Comparison of ENCODE assay signal across 2 cellular contexts in genomic region chr5:115384587-115385375, GRCh38.
TF ChIP-seq lines count a peak whose summit lies in the region.

No MANE protein-coding gene starts in this region.

TF ChIP-seq in GM23338, 12 proteins besides CTCF, POLR2A, EP300 and RAD21 (continued from another document):
- no peak for TF ChIP-seq ETS1 (IDR thresholded peaks at IDR 0.05)
- TF ChIP-seq REST (IDR thresholded peaks at IDR 0.05; ENCODE audit: unreplicated experiment) = no peak
- TF ChIP-seq POLR2AphosphoS5 (IDR thresholded peaks at IDR 0.05; ENCODE audit: low read depth) = no peak
- TF ChIP-seq EZH2phosphoT487 (IDR thresholded peaks at IDR 0.05; ENCODE audit: unreplicated experiment) = no peak
- TF ChIP-seq ZNF114 (CRISPR knock-in tag; IDR thresholded peaks at IDR 0.05) = no peak
- TF ChIP-seq NANOG (IDR thresholded peaks at IDR 0.05; ENCODE audit: borderline replicate concordance) = no peak
- TF ChIP-seq ZNF462 (CRISPR knock-in tag; IDR thresholded peaks at IDR 0.05) = no peak

TF ChIP-seq in K562, 482 proteins besides CTCF, POLR2A, EP300 and RAD21 (continued from another document and continues in another):
- TF ChIP-seq HINFP (tag; conservative IDR thresholded peaks at IDR 0.05; ENCODE audit: low read depth) (peak; percentile 81), RBM34 (IDR thresholded peaks at IDR 0.05; ENCODE audit: borderline replicate concordance, insufficient read depth, low read length) (no peak), PTRF (tag; IDR thresholded peaks at IDR 0.05) (peak; percentile 86), HDAC1 (IDR thresholded peaks at IDR 0.05) (no peak), PRMT5 (CRISPR knock-in tag; IDR thresholded peaks at IDR 0.05) (no peak), ILK (tag; IDR thresholded peaks at IDR 0.05; ENCODE audit: borderline replicate concordance, low read depth) (0 out of 2 replicates have a peak, but pooled peaks have one; percentile 41), MEF2D (tag; conservative IDR thresholded peaks at IDR 0.05; ENCODE audit: low read depth) (peak; percentile 83), PYGO2 (tag; IDR thresholded peaks at IDR 0.05) (peak; percentile 72), PTTG1 (tag; IDR thresholded peaks at IDR 0.05; ENCODE audit: low read depth) (peak; percentile 67), LARP7 (IDR thresholded peaks at IDR 0.05) (no peak), ZKSCAN8 (CRISPR knock-in tag; IDR thresholded peaks at IDR 0.05) (peak; percentile 37; the same call in 1 of the 2 replicates), RBM22 (IDR thresholded peaks at IDR 0.05; ENCODE audit: low read depth, low read length, poor library complexity, severe bottlenecking) (no peak), NR2C1 (IDR thresholded peaks at IDR 0.05) (no peak), NR2C1 (tag; IDR thresholded peaks at IDR 0.05) (peak; percentile 75), MECOM (CRISPR knock-in tag; IDR thresholded peaks at IDR 0.05) (0 out of 2 replicates have a peak, but pooled peaks have one; percentile 36), GMEB1 (CRISPR knock-in tag; IDR thresholded peaks at IDR 0.05) (no peak), ZBTB26 (CRISPR knock-in tag; IDR thresholded peaks at IDR 0.05) (no peak), GTF2A2 (tag; IDR thresholded peaks at IDR 0.05) (peak; percentile 70), ZNF592 (IDR thresholded peaks at IDR 0.05) (peak; percentile 35; the same call in 1 of the 2 replicates), DDX20 (tag; IDR thresholded peaks at IDR 0.05; ENCODE audit: low read depth) (peak; percentile 72; the same call in 1 of the 2 replicates), XRCC4 (IDR thresholded peaks at IDR 0.05; ENCODE audit: extremely low read depth, insufficient read depth, insufficient read length) (no peak), DIDO1 (tag; IDR thresholded peaks at IDR 0.05; ENCODE audit: low read depth) (peak; percentile 78; the same call in 1 of the 2 replicates), ZNF639 (CRISPR knock-in tag; conservative IDR thresholded peaks at IDR 0.05 in 1 of 2, IDR thresholded peaks at IDR 0.05 in 1 of 2) (0 out of 4 replicates have a peak, but pooled peaks of 1 of the 2 experiments have one; percentile 35), REST (CRISPR knock-in tag; IDR thresholded peaks at IDR 0.05; ENCODE audit: low read depth) (no peak), PATZ1 (CRISPR knock-in tag; IDR thresholded peaks at IDR 0.05; ENCODE audit: borderline replicate concordance) (no peak), ARID4B (CRISPR knock-in tag; IDR thresholded peaks at IDR 0.05) (no peak), TAF7 (tag; IDR thresholded peaks at IDR 0.05) (no peak), NR4A1 (CRISPR knock-in tag; IDR thresholded peaks at IDR 0.05) (no peak), NR4A1 (tag; IDR thresholded peaks at IDR 0.05) (peak; percentile 98)
